In genomic region chr5:75089137-75089536, GRCh38 we compare ENCODE assay signal across 18 cellular contexts. TPM values are rescaled to one million over a fixed set of nuclear protein-coding genes. Genes with fewer than 3 reads are reported as not detected.
DNase-seq lines count a peak whose midpoint lies in the region; ATAC-seq, FAIRE-seq and TF ChIP-seq lines count a peak whose summit lies in the region.
"Had no signal": no experiment of that assay in that cellular context is flagged by ENCODE, and none has a peak within 500 bp of the region (broad histone marks: within the 10 kb centered on the region; RNA-seq: fewer than 3 reads in every experiment).

No MANE protein-coding gene starts in this region.

- no peak overlapping the region for H3K4me3 ChIP-seq in epithelial cell of proximal tubule (ENCODE audit: low read depth, low read length)
- H3K4me3 ChIP-seq: A549 had no signal

- CTCF ChIA-PET in activated CD4-positive, alpha-beta memory T cell treated with anti-CD3 and anti-CD28 coated beads for 36 hours (lab: Charles Lee), result interaction anchor here (1.2 kb wide), 1 partner anchor 40 kb away, joined by 4 read pairs; no protein-coding TSS in a partner anchor
- CTCF ChIA-PET in activated CD4-positive, alpha-beta memory T cell treated with anti-CD3 and anti-CD28 coated beads, Interleukin-2, amount 10 ng/mL, durations not matched to agents 7 days and 5 days (lab: Charles Lee), result no interaction called here

- no peaks in the 10 kb centered on the region for H3K36me3 Mint-ChIP-seq in activated CD4-positive, alpha-beta memory T cell treated with anti-CD3 and anti-CD28 coated beads for 36 hours
- no peaks in the 10 kb centered on the region for H3K36me3 Mint-ChIP-seq in activated CD4-positive, alpha-beta memory T cell treated with anti-CD3 and anti-CD28 coated beads, Interleukin-2, amount 10 ng/mL, durations not matched to agents 7 days and 5 days (ENCODE audit: low read depth)
- H3K36me3 Mint-ChIP-seq: CD4-positive, alpha-beta memory T cell had no signal

- POLR2A ChIA-PET in activated CD4-positive, alpha-beta memory T cell treated with anti-CD3 and anti-CD28 coated beads for 36 hours (lab: Charles Lee), result interaction anchor here (1.0 to 1.2 kb wide), 2 partner anchors 29 to 36 kb away, joined by 5 to 6 read pairs; partner anchors contain the start of gene GCNT4
- POLR2A ChIA-PET in activated CD4-positive, alpha-beta memory T cell treated with anti-CD3 and anti-CD28 coated beads, Interleukin-2, amount 10 ng/mL, durations not matched to agents 7 days and 5 days (lab: Charles Lee), result no interaction called here

- no peak overlapping the region for H3K27ac Mint-ChIP-seq in activated CD4-positive, alpha-beta memory T cell treated with anti-CD3 and anti-CD28 coated beads for 36 hours
- no peak overlapping the region for H3K27ac Mint-ChIP-seq in activated CD4-positive, alpha-beta memory T cell treated with anti-CD3 and anti-CD28 coated beads, Interleukin-2, amount 10 ng/mL, durations not matched to agents 7 days and 5 days
- H3K27ac Mint-ChIP-seq: T-helper 1 cell treated with Interleukin-12 subunit alpha and Interleukin-12 subunit beta and Interleukin-4 antibody, amounts not matched to agents 30 μg/mL and 1 μg/mL, for 36 hours had no signal

- H3K4me1 Mint-ChIP-seq in activated CD4-positive, alpha-beta memory T cell treated with anti-CD3 and anti-CD28 coated beads for 36 hours (ENCODE audit: low read depth), result peaks cover 15% of the 10 kb centered on the region
- H3K4me1 Mint-ChIP-seq in activated CD4-positive, alpha-beta memory T cell treated with anti-CD3 and anti-CD28 coated beads, Interleukin-2, amount 10 ng/mL, durations not matched to agents 7 days and 5 days, result peaks cover 1% of the 10 kb centered on the region

- no peak overlapping the region for H3K4me3 Mint-ChIP-seq in activated CD4-positive, alpha-beta memory T cell treated with anti-CD3 and anti-CD28 coated beads for 36 hours
- no peak overlapping the region for H3K4me3 Mint-ChIP-seq in activated CD4-positive, alpha-beta memory T cell treated with anti-CD3 and anti-CD28 coated beads, Interleukin-2, amount 10 ng/mL, durations not matched to agents 7 days and 5 days
- H3K4me3 Mint-ChIP-seq: CD4-positive, alpha-beta memory T cell; T-helper 1 cell treated with Interleukin-12 subunit alpha and Interleukin-12 subunit beta and Interleukin-4 antibody, amounts not matched to agents 30 μg/mL and 1 μg/mL, for 36 hours had no signal

- intact Hi-C loops in activated CD4-positive, alpha-beta memory T cell treated with anti-CD3 and anti-CD28 coated beads for 36 hours (cut with micrococcal nuclease), result loop anchor here (1.0 kb wide), 1 partner anchor 29 kb away; no protein-coding TSS in a partner anchor

- FAIRE-seq in D721Med (lab: Jason Lieb, UNC), result no peak
- FAIRE-seq: A549, frontal cortex, H54 had no signal

- H3K27me3 Mint-ChIP-seq in activated CD4-positive, alpha-beta memory T cell treated with anti-CD3 and anti-CD28 coated beads for 36 hours, result no peaks in the 10 kb centered on the region
- H3K27me3 Mint-ChIP-seq in activated CD4-positive, alpha-beta memory T cell treated with anti-CD3 and anti-CD28 coated beads, Interleukin-2, amount 10 ng/mL, durations not matched to agents 7 days and 5 days, result peaks cover 9% of the 10 kb centered on the region
- H3K27me3 Mint-ChIP-seq: CD4-positive, alpha-beta memory T cell had no signal

- ATAC-seq in HG02885 (IDR thresholded peaks at IDR 0.05; ENCODE audit: poor library complexity, unreplicated experiment), result no peak
- ATAC-seq: A549, right cardiac atrium had no signal

- DNase-seq in activated CD4-positive, alpha-beta memory T cell treated with anti-CD3 and anti-CD28 coated beads for 36 hours, result peak; percentile 66
- DNase-seq in activated CD4-positive, alpha-beta memory T cell treated with anti-CD3 and anti-CD28 coated beads, Interleukin-2, amount 10 ng/mL, durations not matched to agents 7 days and 5 days, result no peak
- peak; percentile 49 for DNase-seq in M059J (ENCODE audit: low read depth)
- peak; percentile 27 for DNase-seq in epithelial cell of proximal tubule (ENCODE audit: low read depth)
- peak; percentile 3 to 34 for DNase-seq in stimulated activated CD4-positive, alpha-beta T cell treated with anti-CD3 and anti-CD28 coated beads, Interleukin-4, amount 100 ng/mL, for 48 hours (ENCODE audit: low read depth in 2 of 2)
- no peak for DNase-seq in D721Med (ENCODE audit: insufficient read length, low spot score)
- DNase-seq in NOMO-1 treated with dmso at 0.1 percent for 144 hours (lab: John Stamatoyannopoulos, UW; ENCODE audit: unreplicated experiment), result no peak
- DNase-seq: activated CD4-positive, CD25-positive, alpha-beta regulatory T cell treated with anti-CD3 and anti-CD28 coated beads, Interleukin-2, amount 50 U/mL, for 72 hours; activated effector memory CD4-positive, alpha-beta T cell treated with anti-CD3 and anti-CD28 coated beads, Interleukin-2, amount 50 U/mL, for 16 hours; CD4-positive, alpha-beta memory T cell; NCI-H1105; NCI-H2171; right cardiac atrium had no signal

- no peaks in the 10 kb centered on the region for H3K9me3 Mint-ChIP-seq in activated CD4-positive, alpha-beta memory T cell treated with anti-CD3 and anti-CD28 coated beads for 36 hours
- no peaks in the 10 kb centered on the region for H3K9me3 Mint-ChIP-seq in activated CD4-positive, alpha-beta memory T cell treated with anti-CD3 and anti-CD28 coated beads, Interleukin-2, amount 10 ng/mL, durations not matched to agents 7 days and 5 days
- H3K9me3 Mint-ChIP-seq: T-helper 1 cell treated with Interleukin-12 subunit alpha and Interleukin-12 subunit beta and Interleukin-4 antibody, amounts not matched to agents 30 μg/mL and 1 μg/mL, for 36 hours had no signal

- no peak for TF ChIP-seq CTCF in epithelial cell of proximal tubule (conservative IDR thresholded peaks at IDR 0.05; ENCODE audit: low read depth, low read length)
- no peak for TF ChIP-seq CTCF in D721Med (IDR thresholded peaks at IDR 0.05; ENCODE audit: insufficient read depth, missing control alignments)

RNA-seq across cellular contexts. Expression of gene GCNT4, which starts 36.8 kb away (rescaled TPM):
- total RNA-seq in activated CD4-positive, alpha-beta memory T cell treated with anti-CD3 and anti-CD28 coated beads for 36 hours, result 1 to 10 TPM; 2.4 TPM
- total RNA-seq in activated CD4-positive, alpha-beta memory T cell treated with anti-CD3 and anti-CD28 coated beads, Interleukin-2, amount 10 ng/mL, durations not matched to agents 7 days and 5 days, result 1 to 10 TPM; 1.5 to 1.6 TPM
- total RNA-seq in M059J (2014; rRNA removed; shearing (Covaris generic)), result 0.79 and 1.2 TPM in 2 replicates
- 2.3 and 2.7 TPM in 2 replicates for total RNA-seq in epithelial cell of proximal tubule

Comparison
In these comparisons a context has a peak if more than half of its experiments do, and no peak if none do; other contexts are left out.
1. DNase-seq: peak in activated CD4-positive, alpha-beta memory T cell treated with anti-CD3 and anti-CD28 coated beads for 36 hours (single experiment), M059J (single experiment), epithelial cell of proximal tubule (single experiment) and stimulated activated CD4-positive, alpha-beta T cell treated with anti-CD3 and anti-CD28 coated beads, Interleukin-4, amount 100 ng/mL, for 48 hours (2 of 2); none in activated CD4-positive, alpha-beta memory T cell treated with anti-CD3 and anti-CD28 coated beads, Interleukin-2, amount 10 ng/mL, durations not matched to agents 7 days and 5 days (single experiment), D721Med (single experiment) and NOMO-1 treated with dmso at 0.1 percent for 144 hours (single experiment).